Comparison of ENCODE assay signal across 6 cellular contexts in the genomic region with DNA sequence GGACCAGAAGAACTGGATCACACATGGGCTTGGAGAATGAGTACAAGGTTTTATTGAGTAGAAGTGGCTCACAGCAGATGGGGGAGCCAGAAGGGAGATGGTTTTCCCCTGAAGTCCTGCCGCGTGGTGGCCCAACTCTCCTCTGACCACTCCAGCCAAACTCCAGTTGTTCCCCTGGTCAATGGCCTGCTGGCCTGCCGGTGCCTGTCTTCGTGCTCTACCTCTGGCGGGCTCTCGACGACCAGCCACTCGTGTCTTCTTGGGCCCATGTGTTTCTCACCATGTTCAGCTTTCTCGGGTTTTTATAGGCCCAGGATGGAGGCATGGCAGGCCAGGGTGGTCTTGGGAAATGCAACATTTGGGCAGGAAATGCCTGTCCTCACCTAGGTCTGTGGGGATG.
"Had no signal": no experiment of that assay in that cellular context is flagged by ENCODE, and none has a peak within 500 bp of the region (broad histone marks: within the 10 kb centered on the region; RNA-seq: fewer than 3 reads in every experiment).

No MANE protein-coding gene starts in this region.

- DNase-seq: IMR-90, KBM-7 had no signal

- ATAC-seq: HepG2, K562 had no signal

- H3K27ac ChIP-seq: HL-60 had no signal

- H3K4me3 ChIP-seq: K562 had no signal

- FAIRE-seq: HepG2, HTR-8/SVneo, K562 had no signal
